8 cellular contexts compared by ENCODE assay signal in the genomic region with DNA sequence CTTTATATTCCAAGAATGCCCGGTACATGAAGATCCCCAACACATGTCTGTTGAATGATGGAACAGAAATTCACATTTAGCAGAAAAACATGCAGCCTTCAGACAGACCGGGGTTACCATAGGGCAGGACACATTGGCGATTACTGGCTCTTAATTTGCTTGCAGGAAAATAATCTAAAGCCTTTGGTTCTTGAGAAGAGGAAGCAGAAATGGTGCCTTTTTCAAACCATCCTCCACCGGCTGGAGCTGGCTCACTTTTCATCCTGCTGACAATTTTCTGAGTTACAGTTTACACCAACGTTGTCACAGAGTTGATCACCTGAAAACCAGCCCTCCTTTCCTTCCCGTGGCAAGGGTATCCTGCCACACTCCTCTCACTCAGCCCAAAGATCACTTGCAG. TPM values are rescaled to one million over a fixed set of nuclear protein-coding genes. Genes with fewer than 3 reads are reported as not detected.
DNase-seq lines count a peak whose midpoint lies in the region; ATAC-seq and TF ChIP-seq lines count a peak whose summit lies in the region.

No MANE protein-coding gene starts in this region.

- POLR2A ChIA-PET in Caco-2 (lab: Charles Lee) = no interaction called here

- no peak for TF ChIP-seq CTCF in Caco-2 (IDR thresholded peaks at IDR 0.05; ENCODE audit: insufficient read depth in 1 of 2, low read depth in 1 of 2, low read length in 1 of 2, severe bottlenecking in 1 of 2, unreplicated experiment in 1 of 2)

- peaks cover 2% of the 10 kb centered on the region; the same call in 1 of the 2 replicates for H3K27me3 ChIP-seq in Caco-2 (replicated peaks; ENCODE audit: control insufficient read depth, insufficient read depth, low read length)

- no peaks in the 10 kb centered on the region for H3K4me1 Mint-ChIP-seq in Caco-2 (ENCODE audit: low read depth, unreplicated experiment)
- H3K4me1 Mint-ChIP-seq in activated naive CD8-positive, alpha-beta T cell (ENCODE audit: low read depth) = peaks cover 32% of the 10 kb centered on the region
- H3K4me1 Mint-ChIP-seq in natural killer cell treated with Interleukin-12 subunit alpha and Interleukin-12 subunit beta and Interleukin-15 and Interleukin-18, amount 100 ng/mL, for 72 hours (ENCODE audit: low read depth in 2 of 2) = peaks cover 28 to 37% of the 10 kb centered on the region in 2 donors

- H3K27me3 Mint-ChIP-seq in Caco-2 (ENCODE audit: insufficient read depth, unreplicated experiment) = peaks cover 28% of the 10 kb centered on the region
- H3K27me3 Mint-ChIP-seq in activated naive CD8-positive, alpha-beta T cell = no peaks in the 10 kb centered on the region
- H3K27me3 Mint-ChIP-seq in natural killer cell treated with Interleukin-12 subunit alpha and Interleukin-12 subunit beta and Interleukin-15 and Interleukin-18, amount 100 ng/mL, for 72 hours = peaks cover 0 to 2% of the 10 kb centered on the region in 2 donors

- peaks cover 3% of the 10 kb centered on the region; the same call in 1 of the 2 replicates for H3K4me1 ChIP-seq in Caco-2

- H3K9me3 Mint-ChIP-seq in Caco-2 (ENCODE audit: unreplicated experiment) = no peaks in the 10 kb centered on the region
- H3K9me3 Mint-ChIP-seq in activated naive CD8-positive, alpha-beta T cell (ENCODE audit: low read depth) = no peaks in the 10 kb centered on the region
- H3K9me3 Mint-ChIP-seq in natural killer cell treated with Interleukin-12 subunit alpha and Interleukin-12 subunit beta and Interleukin-15 and Interleukin-18, amount 100 ng/mL, for 72 hours = no peaks in the 10 kb centered on the region

- H3K4me3 ChIP-seq in Caco-2 (ENCODE audit: low read depth, low read length) = no peak overlapping the region

- H3K36me3 Mint-ChIP-seq in Caco-2 (ENCODE audit: insufficient read depth, unreplicated experiment) = no peaks in the 10 kb centered on the region
- H3K36me3 Mint-ChIP-seq in activated naive CD8-positive, alpha-beta T cell = no peaks in the 10 kb centered on the region
- H3K36me3 Mint-ChIP-seq in natural killer cell treated with Interleukin-12 subunit alpha and Interleukin-12 subunit beta and Interleukin-15 and Interleukin-18, amount 100 ng/mL, for 72 hours = no peaks in the 10 kb centered on the region

- no peak for DNase-seq in Caco-2
- peak; percentile 31 for DNase-seq in KBM-7
- no peak for DNase-seq in natural killer cell treated with Interleukin-12 subunit alpha and Interleukin-12 subunit beta and Interleukin-15 and Interleukin-18, amount 100 ng/mL, for 72 hours (ENCODE audit: low spot score)
- no peak for DNase-seq in GM19238 (ENCODE audit: insufficient read length, low spot score)
- DNase-seq in amygdala (lab: John Stamatoyannopoulos, UW) = no peak
- DNase-seq in putamen (ENCODE audit: low spot score) = no peak

- in situ Hi-C loops in KBM-7 (cut with MboI; ENCODE audit: low pct_unique_long_range_greater_than_20kb, low sequenced_read_pairs) = no loop called here

- peak overlapping the region; percentile 90 for H3K4me3 Mint-ChIP-seq in Caco-2 (ENCODE audit: unreplicated experiment)
- H3K4me3 Mint-ChIP-seq in activated naive CD8-positive, alpha-beta T cell = peak overlapping the region; percentile 88
- H3K4me3 Mint-ChIP-seq in natural killer cell treated with Interleukin-12 subunit alpha and Interleukin-12 subunit beta and Interleukin-15 and Interleukin-18, amount 100 ng/mL, for 72 hours = peak overlapping the region; percentile 90

- ATAC-seq in natural killer cell treated with Interleukin-12 subunit alpha and Interleukin-12 subunit beta and Interleukin-15 and Interleukin-18, amount 100 ng/mL, for 72 hours = no peak
- no peak for ATAC-seq in HG03378 (IDR thresholded peaks at IDR 0.05; ENCODE audit: unreplicated experiment)

- CTCF ChIA-PET in Caco-2 (lab: Charles Lee) = interaction anchor here (0.5 kb wide), 1 partner anchor 8 kb away, joined by 3 read pairs; no protein-coding TSS in a partner anchor

- H3K27ac Mint-ChIP-seq in Caco-2 (ENCODE audit: unreplicated experiment) = no peak overlapping the region
- H3K27ac Mint-ChIP-seq in activated naive CD8-positive, alpha-beta T cell = no peak overlapping the region
- H3K27ac Mint-ChIP-seq in natural killer cell treated with Interleukin-12 subunit alpha and Interleukin-12 subunit beta and Interleukin-15 and Interleukin-18, amount 100 ng/mL, for 72 hours = peak overlapping the region; percentile 50 to 76

- no TSS peak for BruUV-seq in Caco-2 (replicated peaks; lab: Mats Ljungman, UMichigan)

- intact Hi-C loops in Caco-2 (cut with micrococcal nuclease; ENCODE audit: unreplicated experiment) = loop anchor here (5.0 kb wide), 1 partner anchor 120 kb away; no protein-coding TSS in a partner anchor

- H3K9me3 ChIP-seq in Caco-2 = no peaks in the 10 kb centered on the region

- no peaks in the 10 kb centered on the region for H3K36me3 ChIP-seq in Caco-2 (ENCODE audit: control insufficient read depth, insufficient read depth, low read length)

RNA-seq across cellular contexts. Expression of a gene that starts 32.6 kb away (rescaled TPM):
- 84.6 and 95.4 TPM in 2 replicates for total RNA-seq in Caco-2 (2022)
- 100 to 1,000 TPM; 181 to 201 TPM for total RNA-seq in natural killer cell treated with Interleukin-12 subunit alpha and Interleukin-12 subunit beta and Interleukin-15 and Interleukin-18, amount 100 ng/mL, for 72 hours

RNA-seq across cellular contexts. Expression of a gene that starts 54.7 kb away (rescaled TPM):
- 0.65 and 0.70 TPM in 2 replicates for total RNA-seq in Caco-2 (2022)
- total RNA-seq in natural killer cell treated with Interleukin-12 subunit alpha and Interleukin-12 subunit beta and Interleukin-15 and Interleukin-18, amount 100 ng/mL, for 72 hours = 10 to 100 TPM in 1 of 2 donors, 1 to 10 TPM in 1; 6.1 to 18.3 TPM

Comparison
In these comparisons a context has a peak if more than half of its experiments do, and no peak if none do; other contexts are left out.
1. H3K27ac Mint-ChIP-seq: peak in natural killer cell treated with Interleukin-12 subunit alpha and Interleukin-12 subunit beta and Interleukin-15 and Interleukin-18, amount 100 ng/mL, for 72 hours (2 of 2); none in Caco-2 (single experiment) and activated naive CD8-positive, alpha-beta T cell (single experiment).
2. Peak in every context shown above with its lines, with median percentiles within 50 percentile points of each other: H3K4me3 Mint-ChIP-seq.